8 cellular contexts compared by ENCODE assay signal in the genomic region with DNA sequence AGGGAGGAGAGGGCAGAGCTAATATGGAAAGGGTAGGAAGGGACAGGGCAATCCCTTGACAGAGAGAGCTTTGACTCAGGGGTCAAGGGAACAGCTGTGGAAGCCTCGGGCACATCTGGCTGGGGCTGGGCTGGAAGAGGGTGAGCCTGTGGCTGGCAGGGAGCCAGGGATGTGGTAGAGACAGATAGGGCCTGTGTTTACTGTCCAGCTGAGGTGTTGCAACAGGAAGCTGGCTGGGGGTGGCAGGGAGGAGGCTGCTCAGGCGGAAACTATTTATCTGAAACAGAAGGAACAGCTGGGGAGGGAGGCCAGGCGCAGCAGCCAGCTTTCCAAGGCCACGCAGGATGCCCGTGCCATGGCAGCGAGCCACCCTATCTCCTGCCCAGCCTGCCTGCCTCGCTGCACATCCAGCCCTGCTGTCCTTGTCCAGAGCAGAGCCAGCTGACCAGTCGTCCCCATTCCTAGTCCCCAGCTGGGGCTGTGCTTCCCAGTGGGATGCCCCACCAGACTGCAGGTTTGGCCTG.
DNase-seq lines count a peak whose midpoint lies in the region; ATAC-seq and TF ChIP-seq lines count a peak whose summit lies in the region.

No MANE protein-coding gene starts in this region.

- ATAC-seq in GM21825 (IDR thresholded peaks at IDR 0.05; ENCODE audit: unreplicated experiment) (no peak), HG03135 (IDR thresholded peaks at IDR 0.05; ENCODE audit: unreplicated experiment) (no peak)

- H3K27me3 ChIP-seq in HL-60 (ENCODE audit: insufficient read depth, poor library complexity, severe bottlenecking) (no peaks in the 10 kb centered on the region), parathyroid adenoma (ENCODE audit: control insufficient read depth, insufficient read depth, low read length) (no peaks in the 10 kb centered on the region)

- peak overlapping the region; percentile 53 for H2AFZ ChIP-seq in parathyroid adenoma

- H3K36me3 ChIP-seq in parathyroid adenoma (ENCODE audit: control insufficient read depth, insufficient read depth, low read length) = no peaks in the 10 kb centered on the region

- no peak overlapping the region for H3K27ac ChIP-seq in HL-60 (replicated peaks)
- H3K27ac ChIP-seq in RWPE1 = peak overlapping the region; percentile 74
- H3K27ac ChIP-seq in parathyroid adenoma = peak overlapping the region; percentile 5

- no peak overlapping the region for H3K9ac ChIP-seq in parathyroid adenoma

- POLR2A ChIA-PET in RWPE1 (lab: Yijun Ruan, JAX; ENCODE audit: low non-redundant PET) = interaction anchor here (0.5 kb wide), 1 partner anchor 232 kb away, joined by 3 read pairs; no protein-coding TSS in a partner anchor

- H3K4me3 ChIP-seq in HL-60 (replicated peaks; ENCODE audit: insufficient read depth, low read length) (no peak overlapping the region), fibroblast of villous mesenchyme (ENCODE audit: low read depth, low read length) (no peak overlapping the region), parathyroid adenoma (ENCODE audit: low read depth, low read length) (no peak overlapping the region)

- CTCF ChIA-PET in RWPE1 (lab: Yijun Ruan, JAX) = interaction anchor here (0.9 kb wide), 1 partner anchor 268 kb away, joined by 4 read pairs; no protein-coding TSS in a partner anchor

- no peak overlapping the region for H3K4me2 ChIP-seq in parathyroid adenoma (ENCODE audit: low read length)

- H3K36me3 Mint-ChIP-seq in glutamatergic neuron (ENCODE audit: unreplicated experiment) = peaks cover 5% of the 10 kb centered on the region

- H3K4me1 ChIP-seq in parathyroid adenoma = peaks cover 8% of the 10 kb centered on the region

- H3K4me3 Mint-ChIP-seq in glutamatergic neuron (ENCODE audit: unreplicated experiment) = no peak overlapping the region

- no peaks in the 10 kb centered on the region for H3K9me3 ChIP-seq in parathyroid adenoma (ENCODE audit: control insufficient read depth, low read length)

- H3K9me3 Mint-ChIP-seq in glutamatergic neuron (ENCODE audit: unreplicated experiment) = peaks cover 5% of the 10 kb centered on the region

- H3K4me1 Mint-ChIP-seq in glutamatergic neuron (ENCODE audit: low read depth, unreplicated experiment) = peaks cover 4% of the 10 kb centered on the region

- no peaks in the 10 kb centered on the region for H3K79me2 ChIP-seq in parathyroid adenoma

- DNase-seq in HL-60 (ENCODE audit: low read depth in 1 of 2, low spot score in 1 of 2) (peak; percentile 65 to 95), RWPE1 (ENCODE audit: low spot score) (peak; percentile 80), fibroblast of villous mesenchyme (ENCODE audit: low read depth) (peak; percentile 99), glutamatergic neuron (no peak)
- DNase-seq in activated naive CD4-positive, alpha-beta T cell (lab: John Stamatoyannopoulos, UW) = no peak

- TF ChIP-seq CTCF in HL-60 (IDR thresholded peaks at IDR 0.05; ENCODE audit: insufficient read depth, low read length) = no peak
- TF ChIP-seq CTCF in RWPE1 (conservative IDR thresholded peaks at IDR 0.05; ENCODE audit: low read depth) = no peak
- TF ChIP-seq CTCF in fibroblast of villous mesenchyme (IDR thresholded peaks at IDR 0.05; ENCODE audit: insufficient read depth, low read depth, low read length) = no peak
- no peak for TF ChIP-seq CTCF in parathyroid adenoma (IDR thresholded peaks at IDR 0.05)
- no peak for TF ChIP-seq CTCF in glutamatergic neuron (IDR thresholded peaks at IDR 0.05; ENCODE audit: partially characterized antibody, unreplicated experiment)

- no peak overlapping the region for H3K27ac Mint-ChIP-seq in glutamatergic neuron (ENCODE audit: unreplicated experiment)

- peaks cover 5% of the 10 kb centered on the region for H3K27me3 Mint-ChIP-seq in glutamatergic neuron (ENCODE audit: unreplicated experiment)

Comparison
In these comparisons a context has a peak if more than half of its experiments do, and no peak if none do; other contexts are left out.
1. DNase-seq: peak in HL-60 (2 of 2), RWPE1 (single experiment) and fibroblast of villous mesenchyme (single experiment); none in glutamatergic neuron (single experiment) and activated naive CD4-positive, alpha-beta T cell (0 of 4).